In genomic region chr2:173926875-173927274, GRCh38 we compare ENCODE assay signal across 25 cellular contexts.
"Had no signal": no experiment of that assay in that cellular context is flagged by ENCODE, and none has a peak within 500 bp of the region (broad histone marks: within the 10 kb centered on the region; RNA-seq: fewer than 3 reads in every experiment).

No MANE protein-coding gene starts in this region.

- H3K27ac ChIP-seq: colonic mucosa, dorsolateral prefrontal cortex, esophagus squamous epithelium, gastrocnemius medialis, transverse colon, uterus, VCaP had no signal

- H3K36me3 ChIP-seq: colonic mucosa, gastrocnemius medialis, transverse colon, uterus had no signal

- H3K4me1 Mint-ChIP-seq: nephron progenitor cell had no signal

- H3K4me1 ChIP-seq: colonic mucosa had no signal

- ATAC-seq: activated T-cell treated with anti-CD3 and anti-CD28 coated beads, Interleukin-2, amount 50 U/mL, for 72 hours; gastrocnemius medialis; left ventricle myocardium superior; sciatic nerve; stimulated activated memory B cell treated with anti-CD40 and anti-IgM and Interleukin-4, amounts not matched to agents 10 μg/mL and 1 μg/mL and 100 μg/mL, for 72 hours; T-cell had no signal

- H3K27me3 Mint-ChIP-seq: stimulated activated memory B cell treated with anti-CD40 and anti-IgM and Interleukin-4, amounts not matched to agents 10 μg/mL and 1 μg/mL and 100 μg/mL, for 72 hours; T-cell had no signal

- H3K4me3 Mint-ChIP-seq: activated T-cell treated with anti-CD3 and anti-CD28 coated beads, Interleukin-2, amount 50 U/mL, for 72 hours; mesothelial cell of epicardium; nephron progenitor cell; stimulated activated memory B cell treated with anti-CD40 and anti-IgM and Interleukin-4, amounts not matched to agents 10 μg/mL and 1 μg/mL and 100 μg/mL, for 72 hours; T-cell; T-helper 2 cell treated with Interferon-gamma antibody and Interleukin-4, amounts not matched to agents 5 μg/mL and 100 μg/mL, for 36 hours had no signal

- H3K27ac Mint-ChIP-seq: activated T-cell treated with anti-CD3 and anti-CD28 coated beads, Interleukin-2, amount 50 U/mL, for 72 hours; mesothelial cell of epicardium; nephron progenitor cell; stimulated activated memory B cell treated with anti-CD40 and anti-IgM and Interleukin-4, amounts not matched to agents 10 μg/mL and 1 μg/mL and 100 μg/mL, for 72 hours; T-helper 2 cell treated with Interferon-gamma antibody and Interleukin-4, amounts not matched to agents 5 μg/mL and 100 μg/mL, for 36 hours had no signal

- H3K9me3 ChIP-seq: colonic mucosa, esophagus squamous epithelium, gastrocnemius medialis, transverse colon, uterus had no signal

- H3K27me3 ChIP-seq: colonic mucosa, dorsolateral prefrontal cortex, esophagus squamous epithelium, gastrocnemius medialis, transverse colon, uterus had no signal

- H3K4me3 ChIP-seq: colonic mucosa, dorsolateral prefrontal cortex, esophagus squamous epithelium, gastrocnemius medialis, transverse colon, uterus had no signal

- DNase-seq: activated CD4-positive, CD25-positive, alpha-beta regulatory T cell treated with anti-CD3 and anti-CD28 coated beads, Interleukin-2, amount 50 U/mL, for 72 hours; activated CD8-positive, alpha-beta memory T cell treated with anti-CD3 and anti-CD28 coated beads, Interleukin-2, amount 50 U/mL, for 48 hours; activated gamma-delta T cell; activated T-cell treated with anti-CD3 and anti-CD28 coated beads, Interleukin-2, amount 50 U/mL, for 72 hours; central memory CD4-positive, alpha-beta T cell; colonic mucosa; dorsolateral prefrontal cortex; esophagus squamous epithelium; gastrocnemius medialis; left ventricle myocardium superior; mammary epithelial cell; nephron progenitor cell; occipital lobe; posterior cingulate gyrus; small intestine; stimulated activated CD4-positive, alpha-beta T cell treated with anti-CD3 and anti-CD28 coated beads, Interleukin-2, amount 100 ng/mL, for 24 hours; T-cell; transverse colon; uterus had no signal

- H3K9me3 Mint-ChIP-seq: activated naive CD4-positive, alpha-beta T cell treated with anti-CD3 and anti-CD28 coated beads, Interleukin-2, amount 50 U/mL, for 72 hours; stimulated activated memory B cell treated with anti-CD40 and anti-IgM and Interleukin-4, amounts not matched to agents 10 μg/mL and 1 μg/mL and 100 μg/mL, for 72 hours had no signal
